ENCODE assay signal across 8 cellular contexts in the genomic region with DNA sequence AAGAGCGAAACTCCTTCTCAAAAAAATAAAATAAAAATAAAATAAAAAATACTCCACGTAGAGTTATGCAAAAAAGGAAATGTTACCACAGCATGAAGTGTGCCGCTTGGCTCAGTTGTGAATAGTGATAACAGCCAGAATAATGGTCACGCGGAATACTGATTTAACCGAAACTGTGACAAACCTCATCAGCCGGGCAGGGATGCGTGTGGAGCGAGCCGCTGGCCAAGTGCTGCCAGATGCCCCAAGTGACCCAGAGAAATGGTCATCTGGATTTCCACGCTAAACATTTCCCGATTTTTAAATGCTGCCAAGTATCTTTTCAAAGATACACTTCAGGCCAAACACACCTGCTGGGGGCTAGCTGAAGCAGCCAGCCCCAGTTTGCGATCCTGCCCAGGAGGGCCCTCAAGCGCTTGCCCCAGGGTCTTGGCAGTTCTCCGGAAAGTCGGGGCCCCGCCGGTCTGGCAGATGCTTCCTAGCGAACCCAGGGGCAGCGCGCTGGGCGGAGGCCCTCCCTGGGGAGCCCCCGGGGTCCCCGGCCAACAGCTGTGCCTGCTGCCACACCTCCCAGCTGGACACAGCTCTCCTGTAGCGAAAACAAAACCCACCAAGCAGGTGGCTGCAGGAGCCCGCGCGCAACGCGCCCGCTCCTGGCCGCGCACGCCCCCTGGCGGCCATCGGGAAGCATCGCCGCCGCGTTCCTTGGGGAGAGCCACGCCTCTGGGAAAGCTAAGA.
DNase-seq lines count a peak whose midpoint lies in the region; ATAC-seq and TF ChIP-seq lines count a peak whose summit lies in the region.

No MANE protein-coding gene starts in this region.

- TF ChIP-seq CTCF in AG09309 (IDR thresholded peaks at IDR 0.05; ENCODE audit: control insufficient read depth, insufficient read depth, low read depth, low read length, missing control alignments): peak; percentile 81
- TF ChIP-seq CTCF in epithelial cell of esophagus (IDR thresholded peaks at IDR 0.05; ENCODE audit: insufficient read depth, low read depth, low read length, missing control alignments): peak; percentile 63

- H3K36me3 ChIP-seq in mucosa of stomach (ENCODE audit: control insufficient read depth, insufficient read depth, low read length): no peaks in the 10 kb centered on the region

- no peaks in the 10 kb centered on the region for H3K27me3 ChIP-seq in mucosa of stomach (ENCODE audit: control insufficient read depth, insufficient read depth, low read length)

- peak; percentile 55 for ATAC-seq in GM18873 (IDR thresholded peaks at IDR 0.05; ENCODE audit: low FRiP score, unreplicated experiment)
- ATAC-seq in HG03175 (IDR thresholded peaks at IDR 0.05; ENCODE audit: unreplicated experiment): peak; percentile 67

- H3K4me1 ChIP-seq in mucosa of stomach (ENCODE audit: control insufficient read depth, insufficient read depth, low read length): peaks cover 16% of the 10 kb centered on the region

- H3K9ac ChIP-seq in mucosa of stomach (ENCODE audit: low read length): peak overlapping the region; percentile 65

- H3K9me3 ChIP-seq in mucosa of stomach (ENCODE audit: control insufficient read depth, low read length): no peaks in the 10 kb centered on the region

- DNase-seq in AG09309 (ENCODE audit: low read depth) (no peak), NCI-H774 (lab: John Stamatoyannopoulos, UW) (peak; percentile 3), epithelial cell of esophagus (ENCODE audit: low read depth) (peak; percentile 72)
- DNase-seq in activated CD8-positive, alpha-beta memory T cell treated with anti-CD3 and anti-CD28 coated beads, Interleukin-2, amount 50 U/mL, for 4 hours: peak; percentile 80
- DNase-seq in stimulated activated CD8-positive, alpha-beta memory T cell treated with anti-CD3 and anti-CD28 coated beads, Interleukin-4, amount 100 ng/mL, for 1 hour (ENCODE audit: low read depth in 2 of 2, low spot score in 1 of 2): peak; percentile 50 to 62

- H3K4me3 ChIP-seq in AG09309 (ENCODE audit: control insufficient read depth, low read depth, low read length): no peak overlapping the region
- H3K4me3 ChIP-seq in epithelial cell of esophagus (ENCODE audit: low read length): peak overlapping the region; percentile 28
- H3K4me3 ChIP-seq in mucosa of stomach (ENCODE audit: low read length): peak overlapping the region; percentile 74
